ENCODE assay signal across 36 cellular contexts in the genomic region with DNA sequence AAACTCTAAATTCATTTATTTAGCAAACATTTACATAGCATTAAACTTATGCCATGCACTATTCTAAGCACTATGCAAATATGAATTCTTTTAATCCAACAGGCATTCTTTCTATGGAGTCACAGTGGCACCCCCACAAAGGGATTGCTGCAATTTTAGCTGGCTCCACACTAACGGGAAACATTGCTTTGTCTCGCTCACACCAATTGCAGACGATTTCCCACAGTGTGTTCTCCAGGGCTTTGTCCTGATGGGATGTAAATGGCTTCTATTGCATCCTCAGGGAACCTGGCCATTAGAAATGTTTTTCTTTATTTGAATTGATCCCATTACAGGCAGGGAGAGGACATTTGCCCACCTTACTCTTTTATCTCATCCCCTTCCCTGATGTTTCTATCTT.
"Had no signal": no experiment of that assay in that cellular context is flagged by ENCODE, and none has a peak within 500 bp of the region (broad histone marks: within the 10 kb centered on the region; RNA-seq: fewer than 3 reads in every experiment).

No MANE protein-coding gene starts in this region.

- ATAC-seq: activated CD8-positive, alpha-beta memory T cell treated with anti-CD3 and anti-CD28 coated beads, Interleukin-2, amount 10 ng/mL, durations not matched to agents 7 days and 5 days; activated naive CD8-positive, alpha-beta T cell treated with anti-CD3 and anti-CD28 coated beads, Interleukin-2, amount 50 U/mL, for 24 hours; PC-3; SK-N-SH treated with all-trans-retinoic acid at 6 μM for 48 hours had no signal

- H3K4me1 Mint-ChIP-seq: activated CD4-positive, alpha-beta memory T cell treated with anti-CD3 and anti-CD28 coated beads, Interleukin-2, amount 10 ng/mL, durations not matched to agents 7 days and 5 days; activated CD8-positive, alpha-beta memory T cell treated with anti-CD3 and anti-CD28 coated beads, Interleukin-2, amount 10 ng/mL, durations not matched to agents 7 days and 5 days; activated naive CD4-positive, alpha-beta T cell treated with anti-CD3 and anti-CD28 coated beads, Interleukin-2, amount 10 ng/mL, durations not matched to agents 7 days and 5 days; activated naive CD8-positive, alpha-beta T cell treated with anti-CD3 and anti-CD28 coated beads, Interleukin-2, amount 50 U/mL, for 24 hours; brain had no signal

- H3K27me3 Mint-ChIP-seq: activated naive CD4-positive, alpha-beta T cell treated with anti-CD3 and anti-CD28 coated beads, Interleukin-2, amount 10 ng/mL, durations not matched to agents 7 days and 5 days had no signal

- H3K9me3 Mint-ChIP-seq: activated CD4-positive, alpha-beta memory T cell treated with anti-CD3 and anti-CD28 coated beads, Interleukin-2, amount 10 ng/mL, durations not matched to agents 7 days and 5 days; activated naive CD4-positive, alpha-beta T cell treated with anti-CD3 and anti-CD28 coated beads, Interleukin-2, amount 10 ng/mL, durations not matched to agents 7 days and 5 days; activated naive CD8-positive, alpha-beta T cell treated with anti-CD3 and anti-CD28 coated beads, Interleukin-2, amount 50 U/mL, for 24 hours; brain had no signal

- H3K4me3 ChIP-seq: Peyer's patch had no signal

- H3K27me3 ChIP-seq: Peyer's patch had no signal

- H3K9me3 ChIP-seq: Peyer's patch had no signal

- H3K27ac ChIP-seq: Peyer's patch, VCaP had no signal

- H3K4me3 Mint-ChIP-seq: activated CD4-positive, alpha-beta memory T cell treated with anti-CD3 and anti-CD28 coated beads, Interleukin-2, amount 10 ng/mL, durations not matched to agents 7 days and 5 days; activated CD8-positive, alpha-beta memory T cell treated with anti-CD3 and anti-CD28 coated beads, Interleukin-2, amount 10 ng/mL, durations not matched to agents 7 days and 5 days; activated naive CD4-positive, alpha-beta T cell treated with anti-CD3 and anti-CD28 coated beads, Interleukin-2, amount 10 ng/mL, durations not matched to agents 7 days and 5 days; activated naive CD8-positive, alpha-beta T cell; activated naive CD8-positive, alpha-beta T cell treated with anti-CD3 and anti-CD28 coated beads, Interleukin-2, amount 50 U/mL, for 24 hours; brain had no signal

- H3K36me3 ChIP-seq: Peyer's patch had no signal

- H3K27ac Mint-ChIP-seq: activated CD4-positive, alpha-beta memory T cell treated with anti-CD3 and anti-CD28 coated beads, Interleukin-2, amount 10 ng/mL, durations not matched to agents 7 days and 5 days; activated CD8-positive, alpha-beta memory T cell treated with anti-CD3 and anti-CD28 coated beads, Interleukin-2, amount 10 ng/mL, durations not matched to agents 7 days and 5 days; activated naive CD4-positive, alpha-beta T cell treated with anti-CD3 and anti-CD28 coated beads, Interleukin-2, amount 10 ng/mL, durations not matched to agents 7 days and 5 days; activated naive CD8-positive, alpha-beta T cell; activated naive CD8-positive, alpha-beta T cell treated with anti-CD3 and anti-CD28 coated beads, Interleukin-2, amount 50 U/mL, for 24 hours; brain had no signal

- DNase-seq: activated CD4-positive, alpha-beta memory T cell treated with anti-CD3 and anti-CD28 coated beads, Interleukin-2, amount 10 ng/mL, durations not matched to agents 7 days and 5 days; activated CD4-positive, alpha-beta T cell treated with anti-CD3 and anti-CD28 coated beads for 1 hour; activated CD4-positive, alpha-beta T cell treated with anti-CD3 and anti-CD28 coated beads for 48 hours; activated CD4-positive, CD25-positive, alpha-beta regulatory T cell; activated CD8-positive, alpha-beta memory T cell treated with anti-CD3 and anti-CD28 coated beads for 24 hours; activated CD8-positive, alpha-beta memory T cell treated with anti-CD3 and anti-CD28 coated beads, Interleukin-2, amount 10 ng/mL, durations not matched to agents 7 days and 5 days; activated CD8-positive, alpha-beta memory T cell treated with anti-CD3 and anti-CD28 coated beads, Interleukin-2, amount 50 U/mL, for 48 hours; activated effector memory CD4-positive, alpha-beta T cell treated with Interleukin-2 at 50 U/mL for 16 hours; activated naive CD4-positive, alpha-beta T cell treated with anti-CD3 and anti-CD28 coated beads, Interleukin-2, amount 10 ng/mL, durations not matched to agents 7 days and 5 days; activated naive CD8-positive, alpha-beta T cell treated with anti-CD3 and anti-CD28 coated beads, Interleukin-2, amount 50 U/mL, for 24 hours; activated T-cell treated with anti-CD3 and anti-CD28 coated beads, Interleukin-2, amount 50 U/mL, for 48 hours; anterior cingulate cortex; caudate nucleus; cerebellar nuclear complex; Karpas-422; KBM-7; NCI-H1105 treated with DMSO at 0.1 percent for 48 hours; NCI-H1436; NCI-H1694; NCI-H2029; NCI-H2171 treated with DMSO at 0.1 percent for 48 hours; NCI-H2227 treated with DMSO at 0.1 percent for 48 hours; NCI-H510A treated with DMSO at 0.1 percent for 48 hours; NCI-H526 treated with DMSO at 0.1 percent for 48 hours; NK-92 treated with Interleukin-12 subunit alpha and Interleukin-12 subunit beta, amount 100 ng/mL, for 24 hours; PC-3; Peyer's patch; RPMI8226; SHP77 treated with DMSO at 0.1 percent for 48 hours; T-helper 1 cell; T-helper 2 cell; T-helper 9 cell had no signal

- H3K36me3 Mint-ChIP-seq: activated CD8-positive, alpha-beta memory T cell treated with anti-CD3 and anti-CD28 coated beads, Interleukin-2, amount 10 ng/mL, durations not matched to agents 7 days and 5 days; activated naive CD4-positive, alpha-beta T cell treated with anti-CD3 and anti-CD28 coated beads, Interleukin-2, amount 10 ng/mL, durations not matched to agents 7 days and 5 days; activated naive CD8-positive, alpha-beta T cell; brain had no signal

- H3K4me1 ChIP-seq: Peyer's patch had no signal
